In genomic region chr17:3722716-3723115, GRCh38 we compare ENCODE assay signal across 10 cellular contexts. TPM values are rescaled to one million over a fixed set of nuclear protein-coding genes. Genes with fewer than 3 reads are reported as not detected.
A peak's percentile ranks its signal among the peaks of the same experiment; 100 is the strongest.
DNase-seq lines count a peak whose midpoint lies in the region; FAIRE-seq and TF ChIP-seq lines count a peak whose summit lies in the region.
"Had no signal": no experiment of that assay in that cellular context is flagged by ENCODE, and none has a peak within 500 bp of the region (broad histone marks: within the 10 kb centered on the region; RNA-seq: fewer than 3 reads in every experiment).

No MANE protein-coding gene starts in this region.

- H3K4me2 ChIP-seq in keratinocyte (ENCODE audit: control insufficient read depth, extremely low read depth, insufficient read depth, low read depth, low read length) = peak overlapping the region; percentile 100

- H3K9ac ChIP-seq in adipocyte (ENCODE audit: low read length) = peak overlapping the region; percentile 98
- H3K9ac ChIP-seq in keratinocyte (ENCODE audit: control insufficient read depth, extremely low read depth, insufficient read depth, low read length) = peak overlapping the region; percentile 87

- peak overlapping the region; percentile 97 for H2AFZ ChIP-seq in keratinocyte (ENCODE audit: control insufficient read depth, low read length)

- FAIRE-seq in keratinocyte (lab: Jason Lieb, UNC) = no peak

- H3K4me1 ChIP-seq in adipocyte (ENCODE audit: control insufficient read depth, insufficient read depth, low read length) (peaks cover 43% of the 10 kb centered on the region), keratinocyte (ENCODE audit: control insufficient read depth, extremely low read depth, insufficient read depth, low read length) (peaks cover 24% of the 10 kb centered on the region)

- H3K27me3 Mint-ChIP-seq in activated CD4-positive, alpha-beta T cell treated with anti-CD3 and anti-CD28 coated beads, Interleukin-2, amount 10 ng/mL, durations not matched to agents 24 days and 14 days = no peaks in the 10 kb centered on the region

- H3K27me3 ChIP-seq in adipocyte (replicated peaks; ENCODE audit: control insufficient read depth, insufficient read depth, low read length) = no peaks in the 10 kb centered on the region
- no peaks in the 10 kb centered on the region for H3K27me3 ChIP-seq in keratinocyte (ENCODE audit: control insufficient read depth, extremely low read depth, insufficient read depth, low read length)

- peaks cover 2% of the 10 kb centered on the region for H3K9me1 ChIP-seq in keratinocyte (ENCODE audit: control insufficient read depth, extremely low read depth, insufficient read depth, low read length)

- no peak for DNase-seq in activated CD4-positive, alpha-beta T cell treated with anti-CD3 and anti-CD28 coated beads, Interleukin-2, amount 10 ng/mL, durations not matched to agents 24 days and 14 days
- no peak for DNase-seq in activated CD4-positive, alpha-beta T cell treated with anti-CD3 and anti-CD28 coated beads, Interleukin-2, amount 50 U/mL, for 1 hour
- DNase-seq in adipocyte (ENCODE audit: low read depth) = peak; percentile 66
- DNase-seq in keratinocyte (ENCODE audit: low read depth, low spot score) = no peak
- no peak for DNase-seq in substantia nigra (lab: John Stamatoyannopoulos, UW)
- no peak for DNase-seq in COR-L47 (lab: John Stamatoyannopoulos, UW)
- no peak for DNase-seq in activated gamma-delta T cell (lab: John Stamatoyannopoulos, UW)
- no peak for DNase-seq in activated CD8-positive, alpha-beta memory T cell treated with anti-CD3 and anti-CD28 coated beads, Interleukin-2, amount 50 U/mL, for 4 hours
- DNase-seq: DMS153, NCI-H1436 treated with DMSO at 0.1 percent for 48 hours had no signal

- H3K27ac ChIP-seq in keratinocyte (ENCODE audit: control insufficient read depth, insufficient read depth, low read length) (peak overlapping the region; percentile 67), substantia nigra (ENCODE audit: low read depth, low read length, poor library complexity, severe bottlenecking) (peak overlapping the region; percentile 79)

- H3K9me3 ChIP-seq in adipocyte (ENCODE audit: control insufficient read depth, low read length) = no peaks in the 10 kb centered on the region
- H3K9me3 ChIP-seq in keratinocyte (ENCODE audit: control insufficient read depth, low read depth, low read length) = no peaks in the 10 kb centered on the region

- no peaks in the 10 kb centered on the region for H3K9me3 Mint-ChIP-seq in activated CD4-positive, alpha-beta T cell treated with anti-CD3 and anti-CD28 coated beads, Interleukin-2, amount 10 ng/mL, durations not matched to agents 24 days and 14 days

- peak overlapping the region; percentile 68 for H3K27ac Mint-ChIP-seq in activated CD4-positive, alpha-beta T cell treated with anti-CD3 and anti-CD28 coated beads, Interleukin-2, amount 10 ng/mL, durations not matched to agents 24 days and 14 days

- no peak for TF ChIP-seq CTCF in keratinocyte (optimal IDR thresholded peaks at IDR 0.05 in 1 of 3, IDR thresholded peaks at IDR 0.05 in 1 of 3, conservative IDR thresholded peaks at IDR 0.05 in 1 of 3; ENCODE audit: extremely low read depth in 1 of 3, insufficient read depth in 2 of 3, low read length in 3 of 3)

- H3K36me3 Mint-ChIP-seq in activated CD4-positive, alpha-beta T cell treated with anti-CD3 and anti-CD28 coated beads, Interleukin-2, amount 10 ng/mL, durations not matched to agents 24 days and 14 days (ENCODE audit: low read depth) = peaks cover 67% of the 10 kb centered on the region

- peak overlapping the region; percentile 97 for H3K4me3 ChIP-seq in adipocyte (ENCODE audit: low read length)
- peak overlapping the region; percentile 77 to 95 (median 86) for H3K4me3 ChIP-seq in keratinocyte (ENCODE audit: control insufficient read depth in 2 of 3, extremely low read depth in 1 of 3, insufficient read depth in 2 of 3, low read depth in 1 of 3, low read length in 3 of 3)

- dilution Hi-C loops in keratinocyte (cut with MboI; ENCODE audit: extremely low pct_ligation_motif_present, low sequenced_read_pairs) = no loop called here

- H3K79me2 ChIP-seq in keratinocyte (ENCODE audit: control insufficient read depth, insufficient read depth, low read length) = peaks cover 44% of the 10 kb centered on the region

- intact Hi-C loops in activated CD4-positive, alpha-beta T cell treated with anti-CD3 and anti-CD28 coated beads, Interleukin-2, amount 10 ng/mL, durations not matched to agents 24 days and 14 days (cut with micrococcal nuclease) = loop anchor here (1.0 to 5.0 kb wide), 3 partner anchors 11 to 240 kb away; partner anchors contain the start of gene ATP2A3

- H4K20me1 ChIP-seq in keratinocyte (ENCODE audit: control insufficient read depth, extremely low read depth, insufficient read depth, low read length) = no peaks in the 10 kb centered on the region

- H3K36me3 ChIP-seq in adipocyte (ENCODE audit: control insufficient read depth, insufficient read depth, low read length, severe bottlenecking) (peaks cover 11% of the 10 kb centered on the region), keratinocyte (ENCODE audit: control insufficient read depth in 2 of 2, extremely low read depth in 1 of 2, insufficient read depth in 2 of 2, low read length in 2 of 2) (peaks cover 5 to 25% of the 10 kb centered on the region in 2 experiments)

- peaks cover 50% of the 10 kb centered on the region for H3K4me1 Mint-ChIP-seq in activated CD4-positive, alpha-beta T cell treated with anti-CD3 and anti-CD28 coated beads, Interleukin-2, amount 10 ng/mL, durations not matched to agents 24 days and 14 days

- peak overlapping the region; percentile 87 for H3K4me3 Mint-ChIP-seq in activated CD4-positive, alpha-beta T cell treated with anti-CD3 and anti-CD28 coated beads, Interleukin-2, amount 10 ng/mL, durations not matched to agents 24 days and 14 days

RNA-seq across cellular contexts. Expression of gene HASPIN, which starts 1.0 kb away (rescaled TPM):
- 25.1 and 25.3 TPM in 2 replicates for total RNA-seq in activated CD4-positive, alpha-beta T cell treated with anti-CD3 and anti-CD28 coated beads, Interleukin-2, amount 10 ng/mL, durations not matched to agents 24 days and 14 days
- 0.90 to 4.7 TPM (median 3.5 TPM) in 3 replicates for polyA plus RNA-seq in keratinocyte
- polyA plus RNA-seq in keratinocyte (2011; ENCODE audit: low read depth) = not detected
- polyA plus RNA-seq in keratinocyte (2011; cell fraction: cytosol; rRNA removed) = 1.4 and 2.0 TPM in 2 replicates
- 1.4 and 1.7 TPM in 2 replicates for polyA plus RNA-seq in keratinocyte (2011; cell fraction: nucleus; rRNA removed)
- polyA plus RNA-seq in keratinocyte (2012; ENCODE audit: low replicate concordance) = 0.10 and 3.4 TPM in 2 replicates
- 1.6 to 4.1 TPM (median 3.6 TPM) in 3 replicates for polyA minus RNA-seq in keratinocyte
- 2.9 TPM for polyA minus RNA-seq in keratinocyte (2011; cell fraction: cytosol; rRNA and poly(A)+ RNA removed)
- polyA minus RNA-seq in keratinocyte (2011; cell fraction: nucleus; rRNA and poly(A)+ RNA removed) = 1.7 and 2.0 TPM in 2 replicates

RNA-seq across cellular contexts. Expression of gene P2RX5, which starts 26.8 kb away (rescaled TPM):
- total RNA-seq in activated CD4-positive, alpha-beta T cell treated with anti-CD3 and anti-CD28 coated beads, Interleukin-2, amount 10 ng/mL, durations not matched to agents 24 days and 14 days = 92.3 and 92.8 TPM in 2 replicates
- polyA plus RNA-seq in keratinocyte = 0.43 to 0.97 TPM (median 0.63 TPM) in 3 replicates
- 0.26 TPM for polyA plus RNA-seq in keratinocyte (2011; ENCODE audit: low read depth)
- 0.98 and 1.2 TPM in 2 replicates for polyA plus RNA-seq in keratinocyte (2011; cell fraction: cytosol; rRNA removed)
- polyA plus RNA-seq in keratinocyte (2011; cell fraction: nucleus; rRNA removed) = 3.8 and 5.4 TPM in 2 replicates
- polyA plus RNA-seq in keratinocyte (2012; ENCODE audit: low replicate concordance) = 1.0 and 1.3 TPM in 2 replicates
- 1.1 to 3.4 TPM (median 1.3 TPM) in 3 replicates for polyA minus RNA-seq in keratinocyte
- 4.4 TPM for polyA minus RNA-seq in keratinocyte (2011; cell fraction: cytosol; rRNA and poly(A)+ RNA removed)
- polyA minus RNA-seq in keratinocyte (2011; cell fraction: nucleus; rRNA and poly(A)+ RNA removed) = 1.5 and 3.3 TPM in 2 replicates

RNA-seq across cellular contexts. Expression of gene EMC6, which starts 54.1 kb away (rescaled TPM):
- total RNA-seq in activated CD4-positive, alpha-beta T cell treated with anti-CD3 and anti-CD28 coated beads, Interleukin-2, amount 10 ng/mL, durations not matched to agents 24 days and 14 days = 69.4 and 70.5 TPM in 2 replicates
- 35.4 to 47.4 TPM (median 36.6 TPM) in 3 replicates for polyA plus RNA-seq in keratinocyte
- 41.4 TPM for polyA plus RNA-seq in keratinocyte (2011; ENCODE audit: low read depth)
- polyA plus RNA-seq in keratinocyte (2011; cell fraction: cytosol; rRNA removed) = 26.5 and 57.1 TPM in 2 replicates
- polyA plus RNA-seq in keratinocyte (2011; cell fraction: nucleus; rRNA removed) = 15.5 and 22.9 TPM in 2 replicates
- polyA plus RNA-seq in keratinocyte (2012; ENCODE audit: low replicate concordance) = 45.2 and 58.0 TPM in 2 replicates
- 5.1 to 9.4 TPM (median 5.2 TPM) in 3 replicates for polyA minus RNA-seq in keratinocyte
- polyA minus RNA-seq in keratinocyte (2011; cell fraction: cytosol; rRNA and poly(A)+ RNA removed) = 42.4 TPM
- polyA minus RNA-seq in keratinocyte (2011; cell fraction: nucleus; rRNA and poly(A)+ RNA removed) = 6.1 and 10.6 TPM in 2 replicates

RNA-seq across cellular contexts. Expression of gene TAX1BP3, which starts 54.3 kb away (rescaled TPM):
- 28.7 and 29.0 TPM in 2 replicates for total RNA-seq in activated CD4-positive, alpha-beta T cell treated with anti-CD3 and anti-CD28 coated beads, Interleukin-2, amount 10 ng/mL, durations not matched to agents 24 days and 14 days
- 105 to 197 TPM (median 126 TPM) in 3 replicates for polyA plus RNA-seq in keratinocyte
- 61.1 TPM for polyA plus RNA-seq in keratinocyte (2011; ENCODE audit: low read depth)
- 211 and 254 TPM in 2 replicates for polyA plus RNA-seq in keratinocyte (2011; cell fraction: cytosol; rRNA removed)
- 86.6 and 95.3 TPM in 2 replicates for polyA plus RNA-seq in keratinocyte (2011; cell fraction: nucleus; rRNA removed)
- 148 and 244 TPM in 2 replicates for polyA plus RNA-seq in keratinocyte (2012; ENCODE audit: low replicate concordance)
- 105 to 182 TPM (median 114 TPM) in 3 replicates for polyA minus RNA-seq in keratinocyte
- 407 TPM for polyA minus RNA-seq in keratinocyte (2011; cell fraction: cytosol; rRNA and poly(A)+ RNA removed)
- 50.0 and 54.6 TPM in 2 replicates for polyA minus RNA-seq in keratinocyte (2011; cell fraction: nucleus; rRNA and poly(A)+ RNA removed)
